In the genomic region with DNA sequence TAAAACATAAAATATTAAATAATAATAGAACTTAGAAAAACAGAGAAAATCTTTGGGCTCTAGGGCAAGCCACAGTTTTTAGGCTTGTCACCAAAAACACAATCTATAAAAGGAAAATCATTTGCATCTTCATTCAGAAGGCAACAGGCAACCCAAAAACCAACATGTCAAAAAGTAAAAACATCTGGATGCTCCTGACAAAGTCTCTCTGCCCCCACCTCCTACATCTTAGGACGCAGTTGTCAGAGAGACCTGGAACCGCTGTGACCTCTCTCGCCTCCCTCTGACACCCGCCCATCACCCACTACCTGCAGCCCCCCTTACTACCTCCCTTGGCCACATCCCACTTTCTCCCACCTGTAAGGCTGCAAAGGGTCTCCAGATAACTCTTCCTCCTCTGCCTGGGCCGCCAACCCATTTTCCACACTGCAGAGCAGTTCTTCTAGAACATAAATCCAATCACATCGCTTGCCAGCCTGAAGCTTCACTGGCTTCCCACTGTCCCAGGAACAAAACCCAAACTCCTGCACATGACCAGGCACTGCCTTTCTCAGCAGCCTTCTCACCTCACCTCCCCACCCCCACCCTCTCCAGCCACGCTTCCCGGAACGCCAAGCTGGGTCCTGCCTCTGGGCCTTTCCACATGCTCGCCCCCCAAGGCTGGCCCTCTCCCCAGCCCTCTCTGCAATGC, we compare ENCODE assay signal across 2 cellular contexts.
A peak's percentile ranks its signal among the peaks of the same experiment; 100 is the strongest.
TF ChIP-seq lines count a peak whose summit lies in the region.

No MANE protein-coding gene starts in this region.

TF ChIP-seq in K562, 482 proteins besides CTCF, POLR2A, EP300 and RAD21:
- peak; percentile 44; the same call in 1 of the 2 replicates for TF ChIP-seq BCOR (IDR thresholded peaks at IDR 0.05)
- TF ChIP-seq, protein P1, sequence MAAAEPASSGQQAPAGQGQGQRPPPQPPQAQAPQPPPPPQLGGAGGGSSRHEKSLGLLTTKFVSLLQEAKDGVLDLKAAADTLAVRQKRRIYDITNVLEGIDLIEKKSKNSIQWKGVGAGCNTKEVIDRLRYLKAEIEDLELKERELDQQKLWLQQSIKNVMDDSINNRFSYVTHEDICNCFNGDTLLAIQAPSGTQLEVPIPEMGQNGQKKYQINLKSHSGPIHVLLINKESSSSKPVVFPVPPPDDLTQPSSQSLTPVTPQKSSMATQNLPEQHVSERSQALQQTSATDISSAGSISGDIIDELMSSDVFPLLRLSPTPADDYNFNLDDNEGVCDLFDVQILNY (CRISPR knock-in tag; IDR thresholded peaks at IDR 0.05) = no peak

TF ChIP-seq in HepG2, 621 proteins besides CTCF, POLR2A, EP300 and RAD21:
- no peak for TF ChIP-seq HNF4A (CRISPR knock-in tag; IDR thresholded peaks at IDR 0.05)
- TF ChIP-seq EZH2 (conservative IDR thresholded peaks at IDR 0.05; ENCODE audit: low read depth, low read length) = no peak
- TF ChIP-seq ZNF432 (CRISPR knock-in tag; IDR thresholded peaks at IDR 0.05; ENCODE audit: borderline replicate concordance) = no peak
- no peak for TF ChIP-seq NFYC (CRISPR knock-in tag; IDR thresholded peaks at IDR 0.05)
- no peak for TF ChIP-seq ZNF761 (CRISPR knock-in tag; conservative IDR thresholded peaks at IDR 0.05)
TF ChIP-seq in HepG2: peak in this region for 0.
